13 cellular contexts compared by ENCODE assay signal in the genomic region with DNA sequence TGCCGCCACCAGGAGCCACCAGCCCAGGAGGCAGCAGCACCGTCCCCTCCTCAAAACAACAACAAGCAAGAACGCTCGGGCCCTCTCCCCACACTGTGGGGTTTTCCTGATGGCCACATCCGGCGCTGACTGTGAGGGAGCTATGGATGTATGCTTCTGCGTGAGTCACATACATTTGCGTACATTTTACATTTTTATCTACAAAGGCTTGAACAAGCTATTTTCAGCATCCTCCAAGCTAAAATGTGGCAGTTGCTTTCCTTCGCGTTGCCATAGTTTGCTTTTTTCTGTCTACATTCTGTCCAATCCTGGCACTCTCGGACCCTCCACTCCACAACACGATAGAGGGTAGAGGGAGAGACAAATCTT. TPM values are rescaled to one million over a fixed set of nuclear protein-coding genes. Genes with fewer than 3 reads are reported as not detected.
DNase-seq lines count a peak whose midpoint lies in the region; ATAC-seq and TF ChIP-seq lines count a peak whose summit lies in the region.
"Had no signal": no experiment of that assay in that cellular context is flagged by ENCODE, and none has a peak within 500 bp of the region (broad histone marks: within the 10 kb centered on the region; RNA-seq: fewer than 3 reads in every experiment).

No MANE protein-coding gene starts in this region.

- H3K4me1 ChIP-seq in neuronal stem cell (ENCODE audit: control insufficient read depth in 2 of 2, insufficient read depth in 1 of 2, low read depth in 1 of 2, low read length in 2 of 2) (peaks cover 25 to 31% of the 10 kb centered on the region in 2 donors), body of pancreas (peaks cover 28% of the 10 kb centered on the region)

- peak overlapping the region in 4 of 5 experiments; percentile 13 to 88 (median 86) for H3K27ac Mint-ChIP-seq in brain
- H3K27ac Mint-ChIP-seq: activated CD8-positive, alpha-beta memory T cell treated with anti-CD3 and anti-CD28 coated beads, Interleukin-2, amount 10 ng/mL, durations not matched to agents 7 days and 5 days had no signal

- H4K8ac ChIP-seq in neuronal stem cell (ENCODE audit: low read depth, low read length), result no peak overlapping the region

- H3K27me3 Mint-ChIP-seq in brain, result no peaks in the 10 kb centered on the region

- TF ChIP-seq CTCF in brain (conservative IDR thresholded peaks at IDR 0.05) (no peak), body of pancreas (IDR thresholded peaks at IDR 0.05) (no peak)

- no peak overlapping the region for H3K9ac ChIP-seq in neuronal stem cell (ENCODE audit: low read depth, low read length, poor library complexity)

- H3K4me3 ChIP-seq in neuronal stem cell (ENCODE audit: low read length in 2 of 2) (no peak overlapping the region), body of pancreas (no peak overlapping the region)
- H3K4me3 ChIP-seq: gastrocnemius medialis, skin epidermis had no signal

- H2AK5ac ChIP-seq in neuronal stem cell (ENCODE audit: low read depth, low read length), result no peak overlapping the region

- peak overlapping the region; percentile 13 for H2BK15ac ChIP-seq in neuronal stem cell (ENCODE audit: low read length)

- no CpG with 5 or more reads among the region's 12 CpGs for WGBS in neuronal stem cell (ENCODE audit: extremely low coverage in 2 of 2, insufficient read length in 2 of 2, insufficient replicate concordance in 1 of 2), 2 donors
- 43 to 63% methylated on average over 12 of the region's 12 CpGs for WGBS in body of pancreas, 2 donors

- H3K27me3 ChIP-seq in neuronal stem cell (ENCODE audit: control insufficient read depth in 3 of 3, insufficient read depth in 3 of 3, low read depth in 1 of 3, low read length in 3 of 3) (peaks cover 0 to 31% (median 26%) of the 10 kb centered on the region in 3 experiments), body of pancreas (peaks cover 0 to 18% of the 10 kb centered on the region in 2 donors)

- H3K9me3 ChIP-seq in neuronal stem cell (replicated peaks in 1 of 2; ENCODE audit: control insufficient read depth in 2 of 2, insufficient read depth in 1 of 2, low read depth in 1 of 2, low read length in 2 of 2) (no peaks in the 10 kb centered on the region), body of pancreas (no peaks in the 10 kb centered on the region)
- H3K9me3 ChIP-seq: gastrocnemius medialis had no signal

- no peak overlapping the region for H2BK120ac ChIP-seq in neuronal stem cell (ENCODE audit: low read depth, low read length)

- H4K91ac ChIP-seq in neuronal stem cell (ENCODE audit: low read depth, low read length, poor library complexity), result no peak overlapping the region

- H3K4me2 ChIP-seq in neuronal stem cell (ENCODE audit: insufficient read depth, low read length, poor library complexity, severe bottlenecking), result no peak overlapping the region

- ATAC-seq in GM18505 (IDR thresholded peaks at IDR 0.05; ENCODE audit: unreplicated experiment) (no peak), HG03342 (IDR thresholded peaks at IDR 0.05; ENCODE audit: unreplicated experiment) (peak; percentile 20), SK-N-SH treated with all-trans-retinoic acid at 6 μM for 48 hours (no peak), body of pancreas (no peak), GM18502 (IDR thresholded peaks at IDR 0.05; ENCODE audit: poor library complexity, unreplicated experiment) (no peak)
- ATAC-seq: activated CD8-positive, alpha-beta memory T cell treated with anti-CD3 and anti-CD28 coated beads, Interleukin-2, amount 10 ng/mL, durations not matched to agents 7 days and 5 days; gastrocnemius medialis had no signal

- no peak overlapping the region for H3K4ac ChIP-seq in neuronal stem cell (ENCODE audit: low read length)

- TF ChIP-seq POLR2A in GM18505 (IDR thresholded peaks at IDR 0.05; ENCODE audit: borderline replicate concordance, extremely low read depth, insufficient read depth, insufficient read length) (peak; percentile 58), body of pancreas (IDR thresholded peaks at IDR 0.05) (no peak)

- H3K14ac ChIP-seq in neuronal stem cell (ENCODE audit: low read length), result no peak overlapping the region

- no peak overlapping the region for H2BK5ac ChIP-seq in neuronal stem cell (ENCODE audit: low read length)

- H3K79me1 ChIP-seq in neuronal stem cell (ENCODE audit: low read depth, low read length), result peaks cover 16% of the 10 kb centered on the region

- H3K27ac ChIP-seq in neuronal stem cell (replicated peaks; ENCODE audit: low read length) (no peak overlapping the region), body of pancreas (no peak overlapping the region)
- H3K27ac ChIP-seq: gastrocnemius medialis had no signal

- no peak overlapping the region for H2AFZ ChIP-seq in neuronal stem cell (ENCODE audit: low read length)

- H3K23ac ChIP-seq in neuronal stem cell (ENCODE audit: low read depth, low read length, poor library complexity), result no peak overlapping the region

- H3K4me1 Mint-ChIP-seq in brain, result peaks cover 63% of the 10 kb centered on the region

- H3K4me3 Mint-ChIP-seq in brain, result peak overlapping the region; percentile 55 to 77 (median 63)
- H3K4me3 Mint-ChIP-seq: activated CD8-positive, alpha-beta memory T cell treated with anti-CD3 and anti-CD28 coated beads, Interleukin-2, amount 10 ng/mL, durations not matched to agents 7 days and 5 days had no signal

- H3K9me3 Mint-ChIP-seq in brain, result peaks cover 0 to 6% (median 0%) of the 10 kb centered on the region in 5 experiments

- H3K36me3 Mint-ChIP-seq in brain, result no peaks in the 10 kb centered on the region
- H3K36me3 Mint-ChIP-seq: activated CD8-positive, alpha-beta memory T cell treated with anti-CD3 and anti-CD28 coated beads, Interleukin-2, amount 10 ng/mL, durations not matched to agents 7 days and 5 days had no signal

- H3K36me3 ChIP-seq in neuronal stem cell (replicated peaks in 1 of 2; ENCODE audit: control insufficient read depth in 2 of 2, insufficient read depth in 2 of 2, low read length in 2 of 2) (peaks cover 0 to 4% of the 10 kb centered on the region in 2 donors), body of pancreas (replicated peaks in 1 of 2; ENCODE audit: insufficient read depth in 1 of 2, low read depth in 2 of 2) (no peaks in the 10 kb centered on the region)
- H3K36me3 ChIP-seq: gastrocnemius medialis had no signal

- no peak overlapping the region for H3K18ac ChIP-seq in neuronal stem cell (ENCODE audit: low read length)

- H2BK12ac ChIP-seq in neuronal stem cell (ENCODE audit: low read length), result no peak overlapping the region

- no peak for DNase-seq in neuronal stem cell (ENCODE audit: low spot score)
- no peak for DNase-seq in body of pancreas
- DNase-seq: activated CD8-positive, alpha-beta memory T cell treated with anti-CD3 and anti-CD28 coated beads, Interleukin-2, amount 10 ng/mL, durations not matched to agents 7 days and 5 days; DMS 273 treated with DMSO at 0.1 percent for 48 hours; gastrocnemius medialis; midbrain; T-helper 2 cell had no signal

- intact Hi-C loops in body of pancreas (cut with DNase I), result loop anchor here (5.0 kb wide), 1 partner anchor 54 kb away; no protein-coding TSS in a partner anchor

TF ChIP-seq in SK-N-SH treated with all-trans-retinoic acid at 6 μM for 48 hours, 23 proteins besides CTCF, POLR2A, EP300 and RAD21 (continues in another document):
- TF ChIP-seq OSR1 (CRISPR knock-in tag; IDR thresholded peaks at IDR 0.05), result no peak
- TF ChIP-seq ARNTL (CRISPR knock-in tag; IDR thresholded peaks at IDR 0.05; ENCODE audit: borderline replicate concordance, low read depth), result no peak
- TF ChIP-seq SNAI2 (CRISPR knock-in tag; IDR thresholded peaks at IDR 0.05), result no peak
- no peak for TF ChIP-seq ZNF8 (CRISPR knock-in tag; IDR thresholded peaks at IDR 0.05)
- TF ChIP-seq, protein P1, sequence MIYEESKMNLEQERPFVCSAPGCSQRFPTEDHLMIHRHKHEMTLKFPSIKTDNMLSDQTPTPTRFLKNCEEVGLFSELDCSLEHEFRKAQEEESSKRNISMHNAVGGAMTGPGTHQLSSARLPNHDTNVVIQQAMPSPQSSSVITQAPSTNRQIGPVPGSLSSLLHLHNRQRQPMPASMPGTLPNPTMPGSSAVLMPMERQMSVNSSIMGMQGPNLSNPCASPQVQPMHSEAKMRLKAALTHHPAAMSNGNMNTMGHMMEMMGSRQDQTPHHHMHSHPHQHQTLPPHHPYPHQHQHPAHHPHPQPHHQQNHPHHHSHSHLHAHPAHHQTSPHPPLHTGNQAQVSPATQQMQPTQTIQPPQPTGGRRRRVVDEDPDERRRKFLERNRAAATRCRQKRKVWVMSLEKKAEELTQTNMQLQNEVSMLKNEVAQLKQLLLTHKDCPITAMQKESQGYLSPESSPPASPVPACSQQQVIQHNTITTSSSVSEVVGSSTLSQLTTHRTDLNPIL (CRISPR knock-in tag; IDR thresholded peaks at IDR 0.05; ENCODE audit: low read depth), result no peak
- TF ChIP-seq GLIS3 (CRISPR knock-in tag; IDR thresholded peaks at IDR 0.05), result no peak
- no peak for TF ChIP-seq ZNF565 (CRISPR knock-in tag; conservative IDR thresholded peaks at IDR 0.05; ENCODE audit: low read depth)
- TF ChIP-seq CSDC2 (CRISPR knock-in tag; IDR thresholded peaks at IDR 0.05), result no peak
- no peak for TF ChIP-seq ZFP30 (CRISPR knock-in tag; IDR thresholded peaks at IDR 0.05)
- no peak for TF ChIP-seq RARB (CRISPR knock-in tag; IDR thresholded peaks at IDR 0.05)
- no peak for TF ChIP-seq TOX (CRISPR knock-in tag; IDR thresholded peaks at IDR 0.05; ENCODE audit: borderline replicate concordance)
- TF ChIP-seq, protein P2, sequence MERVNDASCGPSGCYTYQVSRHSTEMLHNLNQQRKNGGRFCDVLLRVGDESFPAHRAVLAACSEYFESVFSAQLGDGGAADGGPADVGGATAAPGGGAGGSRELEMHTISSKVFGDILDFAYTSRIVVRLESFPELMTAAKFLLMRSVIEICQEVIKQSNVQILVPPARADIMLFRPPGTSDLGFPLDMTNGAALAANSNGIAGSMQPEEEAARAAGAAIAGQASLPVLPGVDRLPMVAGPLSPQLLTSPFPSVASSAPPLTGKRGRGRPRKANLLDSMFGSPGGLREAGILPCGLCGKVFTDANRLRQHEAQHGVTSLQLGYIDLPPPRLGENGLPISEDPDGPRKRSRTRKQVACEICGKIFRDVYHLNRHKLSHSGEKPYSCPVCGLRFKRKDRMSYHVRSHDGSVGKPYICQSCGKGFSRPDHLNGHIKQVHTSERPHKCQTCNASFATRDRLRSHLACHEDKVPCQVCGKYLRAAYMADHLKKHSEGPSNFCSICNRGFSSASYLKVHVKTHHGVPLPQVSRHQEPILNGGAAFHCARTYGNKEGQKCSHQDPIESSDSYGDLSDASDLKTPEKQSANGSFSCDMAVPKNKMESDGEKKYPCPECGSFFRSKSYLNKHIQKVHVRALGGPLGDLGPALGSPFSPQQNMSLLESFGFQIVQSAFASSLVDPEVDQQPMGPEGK (CRISPR knock-in tag; IDR thresholded peaks at IDR 0.05; ENCODE audit: borderline replicate concordance), result no peak
- no peak for TF ChIP-seq ESRRG (CRISPR knock-in tag; IDR thresholded peaks at IDR 0.05)
- TF ChIP-seq ZNF70 (CRISPR knock-in tag; IDR thresholded peaks at IDR 0.05), result no peak

RNA-seq across cellular contexts. Expression of a gene that starts 2.0 kb away (rescaled TPM):
- 203 TPM for polyA plus RNA-seq in brain (ENCODE audit: insufficient read depth, low read depth, low replicate concordance)
- 53.3 TPM for polyA plus RNA-seq in neuronal stem cell (2013, experiment 1 of 2)
- polyA plus RNA-seq in neuronal stem cell (2013, experiment 2 of 2), result 57.2 TPM
- 10 to 100 TPM; 32.4 to 46.8 TPM for total RNA-seq in body of pancreas
